Comparison of ENCODE assay signal across 16 cellular contexts in genomic region chr19:55550321-55550650, GRCh38. TPM values are rescaled to one million over a fixed set of nuclear protein-coding genes. Genes with fewer than 3 reads are reported as not detected.
DNase-seq lines count a peak whose midpoint lies in the region; ATAC-seq, FAIRE-seq and TF ChIP-seq lines count a peak whose summit lies in the region.
"Had no signal": no experiment of that assay in that cellular context is flagged by ENCODE, and none has a peak within 500 bp of the region (broad histone marks: within the 10 kb centered on the region; RNA-seq: fewer than 3 reads in every experiment).

No MANE protein-coding gene starts in this region.

- H3K36me3 ChIP-seq in Caco-2 (ENCODE audit: control insufficient read depth, insufficient read depth, low read length): no peaks in the 10 kb centered on the region
- H3K36me3 ChIP-seq in MG63: no peaks in the 10 kb centered on the region
- no peaks in the 10 kb centered on the region for H3K36me3 ChIP-seq in endothelial cell of umbilical vein (ENCODE audit: control insufficient read depth in 2 of 2, extremely low read depth in 1 of 2, insufficient read depth in 2 of 2, low read length in 2 of 2)
- no peaks in the 10 kb centered on the region for H3K36me3 ChIP-seq in prostate gland
- H3K36me3 ChIP-seq: ovary had no signal

- BruUV-seq in Caco-2 (replicated peaks; lab: Mats Ljungman, UMichigan): no TSS peak
- BruUV-seq in endothelial cell of umbilical vein (replicated peaks; lab: Mats Ljungman, UMichigan): no TSS peak

- intact Hi-C loops in Caco-2 (cut with micrococcal nuclease; ENCODE audit: unreplicated experiment) (loop anchor here (1.0 kb wide), 2 partner anchors 31 to 33 kb away; no protein-coding TSS in a partner anchor), endothelial cell of umbilical vein (cut with micrococcal nuclease) (no loop called here), prostate gland (cut with DNase I) (no loop called here)

- dilution Hi-C loops in endothelial cell of umbilical vein (cut with MboI; ENCODE audit: extremely low pct_ligation_motif_present, low sequenced_read_pairs): no loop called here

- no peaks in the 10 kb centered on the region for H3K36me3 Mint-ChIP-seq in Caco-2 (ENCODE audit: insufficient read depth, unreplicated experiment)
- H3K36me3 Mint-ChIP-seq in neural crest cell (ENCODE audit: low read depth): no peaks in the 10 kb centered on the region
- H3K36me3 Mint-ChIP-seq: activated naive CD4-positive, alpha-beta T cell treated with anti-CD3 and anti-CD28 coated beads, Interleukin-2, amount 10 ng/mL, durations not matched to agents 7 days and 5 days had no signal

- no peaks in the 10 kb centered on the region for H3K9me1 ChIP-seq in endothelial cell of umbilical vein (replicated peaks; ENCODE audit: control insufficient read depth, extremely low read depth, insufficient read depth, low read length)

- H3K9ac ChIP-seq in endothelial cell of umbilical vein (replicated peaks; ENCODE audit: extremely low read depth, insufficient read depth, low read length): no peak overlapping the region

- no peaks in the 10 kb centered on the region for H4K20me1 ChIP-seq in endothelial cell of umbilical vein (replicated peaks; ENCODE audit: control insufficient read depth, extremely low read depth, insufficient read depth, low read length)

- FAIRE-seq in endothelial cell of umbilical vein (lab: Jason Lieb, UNC): no peak

- H2AFZ ChIP-seq in endothelial cell of umbilical vein (ENCODE audit: low read depth, low read length): peak overlapping the region; percentile 65

- H3K4me1 ChIP-seq in Caco-2 (peaks cover 29% of the 10 kb centered on the region), endothelial cell of umbilical vein (ENCODE audit: control insufficient read depth, extremely low read depth, insufficient read depth, low read length) (peaks cover 33% of the 10 kb centered on the region), prostate gland (replicated peaks) (no peaks in the 10 kb centered on the region)

- peak overlapping the region; percentile 96 for H3K27ac ChIP-seq in endothelial cell of umbilical vein (ENCODE audit: insufficient read depth, low read depth, low read length)
- no peak overlapping the region for H3K27ac ChIP-seq in prostate gland
- H3K27ac ChIP-seq: ovary had no signal

- H3K9me3 ChIP-seq in Caco-2: no peaks in the 10 kb centered on the region
- no peaks in the 10 kb centered on the region for H3K9me3 ChIP-seq in MG63
- H3K9me3 ChIP-seq in endothelial cell of umbilical vein (replicated peaks; ENCODE audit: control insufficient read depth, insufficient read depth, low read length): no peaks in the 10 kb centered on the region
- no peaks in the 10 kb centered on the region for H3K9me3 ChIP-seq in prostate gland
- H3K9me3 ChIP-seq: ovary had no signal

- peaks cover 45% of the 10 kb centered on the region for H3K4me1 Mint-ChIP-seq in Caco-2 (ENCODE audit: low read depth, unreplicated experiment)
- H3K4me1 Mint-ChIP-seq in neural crest cell: peaks cover 38% of the 10 kb centered on the region
- H3K4me1 Mint-ChIP-seq: activated CD4-positive, alpha-beta memory T cell treated with anti-CD3 and anti-CD28 coated beads, Interleukin-2, amount 10 ng/mL, durations not matched to agents 7 days and 5 days; activated naive CD4-positive, alpha-beta T cell treated with anti-CD3 and anti-CD28 coated beads, Interleukin-2, amount 10 ng/mL, durations not matched to agents 7 days and 5 days had no signal

- ATAC-seq in GM18511 (IDR thresholded peaks at IDR 0.05; ENCODE audit: unreplicated experiment): no peak
- ATAC-seq in HG03565 (IDR thresholded peaks at IDR 0.05; ENCODE audit: unreplicated experiment): no peak
- ATAC-seq: stimulated activated naive CD8-positive, alpha-beta T cell treated with anti-CD3 and anti-CD28 coated beads, Interleukin-15, Interleukin-2, amounts not matched to agents 100 U/mL and 50 U/mL, for 24 hours had no signal

- H3K27me3 ChIP-seq in Caco-2 (replicated peaks; ENCODE audit: control insufficient read depth, insufficient read depth, low read length) (no peaks in the 10 kb centered on the region), MG63 (no peaks in the 10 kb centered on the region), endothelial cell of umbilical vein (ENCODE audit: control insufficient read depth in 2 of 2, insufficient read depth in 2 of 2, low read length in 2 of 2) (peaks cover 0 to 3% of the 10 kb centered on the region in 2 experiments), prostate gland (replicated peaks; ENCODE audit: insufficient read depth) (no peaks in the 10 kb centered on the region)
- H3K27me3 ChIP-seq: ovary had no signal

- H3K4me3 ChIP-seq in Caco-2 (ENCODE audit: low read depth, low read length) (peak overlapping the region; percentile 35), MG63 (peak overlapping the region; percentile 9), endothelial cell of umbilical vein (replicated peaks in 1 of 3; ENCODE audit: insufficient read depth in 1 of 3, low read depth in 1 of 3, low read length in 3 of 3) (peak overlapping the region in 1 of 3 experiments; percentile 26), prostate gland (no peak overlapping the region)
- H3K4me3 ChIP-seq: ovary had no signal

- TF ChIP-seq POLR2A in endothelial cell of umbilical vein (IDR thresholded peaks at IDR 0.05; ENCODE audit: low read depth, low read length) (no peak), prostate gland (IDR thresholded peaks at IDR 0.05) (no peak)

- POLR2A ChIA-PET in Caco-2 (lab: Charles Lee): interaction anchor here (0.6 to 1.3 kb wide), 6 partner anchors 31 to 1413 kb away, joined by 3 to 11 read pairs (median 4); partner anchors contain the start of genes CNOT3, FIZ1, ZNF784 and ZNF865
- POLR2A ChIA-PET in endothelial cell of umbilical vein (lab: Charles Lee): interaction anchor here (0.5 kb wide), 1 partner anchor 73 kb away, joined by 3 read pairs; no protein-coding TSS in a partner anchor

- TF ChIP-seq CTCF in Caco-2 (IDR thresholded peaks at IDR 0.05; ENCODE audit: insufficient read depth in 1 of 2, low read depth in 1 of 2, low read length in 1 of 2, severe bottlenecking in 1 of 2, unreplicated experiment in 1 of 2): no peak
- no peak for TF ChIP-seq CTCF in endothelial cell of umbilical vein (IDR thresholded peaks at IDR 0.05; ENCODE audit: extremely low read depth in 1 of 2, insufficient read depth in 1 of 2, low read depth in 1 of 2, low read length in 2 of 2)
- peak; percentile 31 for TF ChIP-seq CTCF in neural crest cell (conservative IDR thresholded peaks at IDR 0.05)
- TF ChIP-seq CTCF in prostate gland (IDR thresholded peaks at IDR 0.05): no peak

- CTCF ChIA-PET in Caco-2 (lab: Charles Lee) (interaction anchor here (0.7 to 1.5 kb wide), 8 partner anchors 31 to 90 kb away, joined by 3 to 9 read pairs (median 4); partner anchors contain the start of gene FIZ1), endothelial cell of umbilical vein (lab: Charles Lee) (interaction anchor here (0.7 to 2.0 kb wide), 5 partner anchors 8 to 82 kb away, joined by 3 to 6 read pairs (median 4); partner anchors contain the start of gene FIZ1)

- H3K4me2 ChIP-seq in endothelial cell of umbilical vein (ENCODE audit: insufficient read depth, low read length): peak overlapping the region; percentile 65

- H3K79me2 ChIP-seq in endothelial cell of umbilical vein (ENCODE audit: control insufficient read depth, insufficient read depth, low read length): no peaks in the 10 kb centered on the region

- H3K4me3 Mint-ChIP-seq in Caco-2 (ENCODE audit: unreplicated experiment): peak overlapping the region; percentile 81
- peak overlapping the region; percentile 68 for H3K4me3 Mint-ChIP-seq in neural crest cell
- H3K4me3 Mint-ChIP-seq: activated CD4-positive, alpha-beta memory T cell treated with anti-CD3 and anti-CD28 coated beads, Interleukin-2, amount 10 ng/mL, durations not matched to agents 7 days and 5 days; activated naive CD4-positive, alpha-beta T cell treated with anti-CD3 and anti-CD28 coated beads, Interleukin-2, amount 10 ng/mL, durations not matched to agents 7 days and 5 days had no signal

- DNase-seq in Caco-2 (no peak), MG63 (no peak), endothelial cell of umbilical vein (ENCODE audit: low read depth, low spot score) (no peak), neural crest cell (ENCODE audit: low read depth, low spot score) (no peak), prostate gland (ENCODE audit: low spot score) (no peak)
- DNase-seq in stimulated activated naive CD4-positive, alpha-beta T cell (lab: John Stamatoyannopoulos, UW): no peak
- DNase-seq: activated CD4-positive, alpha-beta memory T cell treated with anti-CD3 and anti-CD28 coated beads, Interleukin-2, amount 10 ng/mL, durations not matched to agents 7 days and 5 days; activated naive CD4-positive, alpha-beta T cell treated with anti-CD3 and anti-CD28 coated beads, Interleukin-2, amount 10 ng/mL, durations not matched to agents 7 days and 5 days; cerebellar nuclear complex; left cardiac atrium; OCI-M1; ovary; stimulated activated CD4-positive, alpha-beta T cell treated with anti-CD3 and anti-CD28 coated beads, Interleukin-2, amount 100 ng/mL, for 24 hours; stimulated activated naive CD8-positive, alpha-beta T cell treated with anti-CD3 and anti-CD28 coated beads, Interleukin-15, Interleukin-2, amounts not matched to agents 100 U/mL and 50 U/mL, for 24 hours had no signal

- H3K9me3 Mint-ChIP-seq in Caco-2 (ENCODE audit: unreplicated experiment) (no peaks in the 10 kb centered on the region), neural crest cell (no peaks in the 10 kb centered on the region)
- H3K9me3 Mint-ChIP-seq: activated CD4-positive, alpha-beta memory T cell treated with anti-CD3 and anti-CD28 coated beads, Interleukin-2, amount 10 ng/mL, durations not matched to agents 7 days and 5 days; activated naive CD4-positive, alpha-beta T cell treated with anti-CD3 and anti-CD28 coated beads, Interleukin-2, amount 10 ng/mL, durations not matched to agents 7 days and 5 days had no signal

- peak overlapping the region; percentile 84 for H3K27ac Mint-ChIP-seq in Caco-2 (ENCODE audit: unreplicated experiment)
- H3K27ac Mint-ChIP-seq in neural crest cell (ENCODE audit: unreplicated experiment): no peak overlapping the region
- H3K27ac Mint-ChIP-seq: activated CD4-positive, alpha-beta memory T cell treated with anti-CD3 and anti-CD28 coated beads, Interleukin-2, amount 10 ng/mL, durations not matched to agents 7 days and 5 days; activated naive CD4-positive, alpha-beta T cell treated with anti-CD3 and anti-CD28 coated beads, Interleukin-2, amount 10 ng/mL, durations not matched to agents 7 days and 5 days had no signal

- WGBS in prostate gland: 65% methylated on average over 7 of the region's 7 CpGs

- no peaks in the 10 kb centered on the region for H3K27me3 Mint-ChIP-seq in Caco-2 (ENCODE audit: insufficient read depth, unreplicated experiment)
- H3K27me3 Mint-ChIP-seq in neural crest cell (ENCODE audit: low read depth): peaks cover 34% of the 10 kb centered on the region

RNA-seq across cellular contexts. Expression of gene SBK3, which starts 4.9 kb away (rescaled TPM):
- total RNA-seq in Caco-2 (2022): 2.3 and 2.4 TPM in 2 replicates
- 0.43 TPM in 1 of 2 replicates, not detected in the other for total RNA-seq in MG63 (2014; rRNA removed; shearing (Covaris generic); ENCODE audit: low replicate concordance)
- total RNA-seq in endothelial cell of umbilical vein: 0.25 and 0.62 TPM in 2 replicates
- polyA plus RNA-seq in endothelial cell of umbilical vein: 0.18 and 0.19 TPM in 2 replicates
- polyA plus RNA-seq in endothelial cell of umbilical vein (2011; cell fraction: cytosol; rRNA removed): 0.17 and 0.18 TPM in 2 replicates
- polyA plus RNA-seq in endothelial cell of umbilical vein (2011; cell fraction: nucleus; rRNA removed): 0.60 and 0.67 TPM in 2 replicates
- not detected in 2 replicates for polyA plus RNA-seq in endothelial cell of umbilical vein (2012)
- 0.25 TPM in 1 of 2 replicates, not detected in the other for polyA minus RNA-seq in endothelial cell of umbilical vein
- not detected for polyA minus RNA-seq in endothelial cell of umbilical vein (2011; cell fraction: cytosol; rRNA and poly(A)+ RNA removed)
- polyA minus RNA-seq in endothelial cell of umbilical vein (2011; cell fraction: nucleus; rRNA and poly(A)+ RNA removed): not detected in 2 replicates
- total RNA-seq in neural crest cell: 0.39 and 0.68 TPM in 2 replicates
- total RNA-seq in prostate gland: under 1 TPM; 0.23 to 0.74 TPM
- total RNA-seq: activated CD4-positive, alpha-beta memory T cell treated with anti-CD3 and anti-CD28 coated beads, Interleukin-2, amount 10 ng/mL, durations not matched to agents 7 days and 5 days had no signal
- polyA plus RNA-seq: ovary had no signal

RNA-seq across cellular contexts. Expression of gene SBK2, which starts 13.4 kb away (rescaled TPM):
- total RNA-seq in Caco-2 (2022): not detected in 2 replicates
- 0.20 TPM in 1 of 2 replicates, not detected in the other for total RNA-seq in MG63 (2014; rRNA removed; shearing (Covaris generic); ENCODE audit: low replicate concordance)
- not detected in 2 replicates for total RNA-seq in endothelial cell of umbilical vein
- not detected in 2 replicates for polyA plus RNA-seq in endothelial cell of umbilical vein
- not detected in 2 replicates for polyA plus RNA-seq in endothelial cell of umbilical vein (2011; cell fraction: cytosol; rRNA removed)
- polyA plus RNA-seq in endothelial cell of umbilical vein (2011; cell fraction: nucleus; rRNA removed): not detected in 2 replicates
- polyA plus RNA-seq in endothelial cell of umbilical vein (2012): not detected in 2 replicates
- polyA minus RNA-seq in endothelial cell of umbilical vein: not detected in 2 replicates
- not detected for polyA minus RNA-seq in endothelial cell of umbilical vein (2011; cell fraction: cytosol; rRNA and poly(A)+ RNA removed)
- not detected in 2 replicates for polyA minus RNA-seq in endothelial cell of umbilical vein (2011; cell fraction: nucleus; rRNA and poly(A)+ RNA removed)
- total RNA-seq in neural crest cell: not detected in 2 replicates
- total RNA-seq in prostate gland: not detected
- total RNA-seq: activated CD4-positive, alpha-beta memory T cell treated with anti-CD3 and anti-CD28 coated beads, Interleukin-2, amount 10 ng/mL, durations not matched to agents 7 days and 5 days had no signal
- polyA plus RNA-seq: ovary had no signal

RNA-seq across cellular contexts. Expression of gene ZNF579, which starts 30.4 kb away (rescaled TPM):
- 26.5 and 30.4 TPM in 2 replicates for total RNA-seq in Caco-2 (2022)
- total RNA-seq in MG63 (2014; rRNA removed; shearing (Covaris generic); ENCODE audit: low replicate concordance): 7.2 and 8.6 TPM in 2 replicates
- total RNA-seq in endothelial cell of umbilical vein: 15.7 and 15.9 TPM in 2 replicates
- 9.9 and 11.6 TPM in 2 replicates for polyA plus RNA-seq in endothelial cell of umbilical vein
- polyA plus RNA-seq in endothelial cell of umbilical vein (2011; cell fraction: cytosol; rRNA removed): 2.4 and 4.1 TPM in 2 replicates
- 7.0 and 12.5 TPM in 2 replicates for polyA plus RNA-seq in endothelial cell of umbilical vein (2011; cell fraction: nucleus; rRNA removed)
- polyA plus RNA-seq in endothelial cell of umbilical vein (2012): 6.6 and 11.0 TPM in 2 replicates
- polyA minus RNA-seq in endothelial cell of umbilical vein: 17.1 and 17.8 TPM in 2 replicates
- polyA minus RNA-seq in endothelial cell of umbilical vein (2011; cell fraction: cytosol; rRNA and poly(A)+ RNA removed): 5.4 TPM
- 7.9 and 8.4 TPM in 2 replicates for polyA minus RNA-seq in endothelial cell of umbilical vein (2011; cell fraction: nucleus; rRNA and poly(A)+ RNA removed)
- total RNA-seq in neural crest cell: 28.2 and 29.1 TPM in 2 replicates
- 10 to 100 TPM in 1 of 2 donors, 1 to 10 TPM in 1; 8.7 to 10.8 TPM for total RNA-seq in prostate gland

RNA-seq across cellular contexts. Expression of gene FIZ1, which starts 49.0 kb away (rescaled TPM):
- 27.2 and 27.7 TPM in 2 replicates for total RNA-seq in Caco-2 (2022)
- 2.9 and 4.0 TPM in 2 replicates for total RNA-seq in MG63 (2014; rRNA removed; shearing (Covaris generic); ENCODE audit: low replicate concordance)
- 14.7 and 15.6 TPM in 2 replicates for total RNA-seq in endothelial cell of umbilical vein
- 6.6 and 7.0 TPM in 2 replicates for polyA plus RNA-seq in endothelial cell of umbilical vein
- polyA plus RNA-seq in endothelial cell of umbilical vein (2011; cell fraction: cytosol; rRNA removed): 5.2 and 5.6 TPM in 2 replicates
- polyA plus RNA-seq in endothelial cell of umbilical vein (2011; cell fraction: nucleus; rRNA removed): 9.0 and 12.8 TPM in 2 replicates
- 6.3 and 9.7 TPM in 2 replicates for polyA plus RNA-seq in endothelial cell of umbilical vein (2012)
- polyA minus RNA-seq in endothelial cell of umbilical vein: 3.1 and 7.7 TPM in 2 replicates
- polyA minus RNA-seq in endothelial cell of umbilical vein (2011; cell fraction: cytosol; rRNA and poly(A)+ RNA removed): 12.8 TPM
- polyA minus RNA-seq in endothelial cell of umbilical vein (2011; cell fraction: nucleus; rRNA and poly(A)+ RNA removed): 5.1 and 6.5 TPM in 2 replicates
- 31.6 and 31.8 TPM in 2 replicates for total RNA-seq in neural crest cell
- total RNA-seq in prostate gland: 10 to 100 TPM; 14.8 to 16.4 TPM

RNA-seq across cellular contexts. Expression of gene ZNF524, which starts 49.8 kb away (rescaled TPM):
- total RNA-seq in Caco-2 (2022) (10.8 and 11.1 TPM in 2 replicates), endothelial cell of umbilical vein (14.2 and 15.2 TPM in 2 replicates), neural crest cell (6.1 and 6.7 TPM in 2 replicates), prostate gland (10 to 100 TPM; 30.2 to 54.8 TPM)
- 7.9 and 22.4 TPM in 2 replicates for total RNA-seq in MG63 (2014; rRNA removed; shearing (Covaris generic); ENCODE audit: low replicate concordance)
- polyA plus RNA-seq in endothelial cell of umbilical vein: 15.4 and 22.5 TPM in 2 replicates
- 7.8 and 15.2 TPM in 2 replicates for polyA plus RNA-seq in endothelial cell of umbilical vein (2011; cell fraction: cytosol; rRNA removed)
- 4.3 and 6.1 TPM in 2 replicates for polyA plus RNA-seq in endothelial cell of umbilical vein (2011; cell fraction: nucleus; rRNA removed)
- polyA plus RNA-seq in endothelial cell of umbilical vein (2012): 4.3 and 8.3 TPM in 2 replicates
- 1.8 and 4.0 TPM in 2 replicates for polyA minus RNA-seq in endothelial cell of umbilical vein
- 4.6 TPM for polyA minus RNA-seq in endothelial cell of umbilical vein (2011; cell fraction: cytosol; rRNA and poly(A)+ RNA removed)
- 1.2 and 4.1 TPM in 2 replicates for polyA minus RNA-seq in endothelial cell of umbilical vein (2011; cell fraction: nucleus; rRNA and poly(A)+ RNA removed)

Comparison
In these comparisons a context has a peak if more than half of its experiments do, and no peak if none do; other contexts are left out.
1. H3K4me3 ChIP-seq: peak in Caco-2 (single experiment) and MG63 (single experiment); none in prostate gland (0 of 2).